In the genomic region with DNA sequence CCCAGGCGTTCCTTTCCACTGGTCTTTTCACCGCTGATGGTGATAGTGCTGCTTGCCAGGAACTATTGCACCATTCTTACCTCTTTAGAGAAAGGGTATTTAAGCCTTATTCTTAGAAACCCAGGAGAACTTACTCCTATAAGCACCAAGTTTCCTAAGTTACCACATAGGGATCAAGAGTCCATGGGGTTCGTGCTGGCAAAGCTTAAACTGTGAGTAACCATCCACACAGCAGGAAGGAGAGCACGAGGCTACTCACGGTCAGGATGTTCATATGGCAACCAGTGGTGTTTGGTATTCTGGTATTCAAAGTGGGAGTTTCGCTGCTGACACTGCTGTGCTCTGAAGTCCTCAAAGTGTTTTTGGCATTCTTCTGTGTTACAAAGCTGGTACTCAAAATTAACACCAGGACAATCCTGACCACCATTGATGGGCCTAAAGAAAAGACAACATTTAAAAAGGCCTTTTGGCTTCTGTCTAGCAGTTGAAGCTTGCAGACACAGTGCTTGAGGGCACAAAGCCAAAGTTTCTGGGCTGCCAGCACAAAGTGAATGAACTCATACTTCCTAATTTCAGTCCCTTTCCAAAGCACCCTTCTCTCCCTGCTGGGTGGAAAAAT, we compare ENCODE assay signal across 1 cellular context.
TF ChIP-seq lines count a peak whose summit lies in the region.

No MANE protein-coding gene starts in this region.

TF ChIP-seq in GM12878, 131 proteins besides CTCF, POLR2A, EP300 and RAD21 (continued from another document):
- TF ChIP-seq ASH2L (IDR thresholded peaks at IDR 0.05; ENCODE audit: borderline replicate concordance, low read depth): no peak
- TF ChIP-seq RFX5 (IDR thresholded peaks at IDR 0.05; ENCODE audit: low read depth, low read length): no peak
- TF ChIP-seq ZZZ3 (IDR thresholded peaks at IDR 0.05; ENCODE audit: control insufficient read depth, insufficient read length, low read depth): no peak
- TF ChIP-seq CBX5 (IDR thresholded peaks at IDR 0.05; ENCODE audit: low read depth): no peak
- TF ChIP-seq, protein P1, sequence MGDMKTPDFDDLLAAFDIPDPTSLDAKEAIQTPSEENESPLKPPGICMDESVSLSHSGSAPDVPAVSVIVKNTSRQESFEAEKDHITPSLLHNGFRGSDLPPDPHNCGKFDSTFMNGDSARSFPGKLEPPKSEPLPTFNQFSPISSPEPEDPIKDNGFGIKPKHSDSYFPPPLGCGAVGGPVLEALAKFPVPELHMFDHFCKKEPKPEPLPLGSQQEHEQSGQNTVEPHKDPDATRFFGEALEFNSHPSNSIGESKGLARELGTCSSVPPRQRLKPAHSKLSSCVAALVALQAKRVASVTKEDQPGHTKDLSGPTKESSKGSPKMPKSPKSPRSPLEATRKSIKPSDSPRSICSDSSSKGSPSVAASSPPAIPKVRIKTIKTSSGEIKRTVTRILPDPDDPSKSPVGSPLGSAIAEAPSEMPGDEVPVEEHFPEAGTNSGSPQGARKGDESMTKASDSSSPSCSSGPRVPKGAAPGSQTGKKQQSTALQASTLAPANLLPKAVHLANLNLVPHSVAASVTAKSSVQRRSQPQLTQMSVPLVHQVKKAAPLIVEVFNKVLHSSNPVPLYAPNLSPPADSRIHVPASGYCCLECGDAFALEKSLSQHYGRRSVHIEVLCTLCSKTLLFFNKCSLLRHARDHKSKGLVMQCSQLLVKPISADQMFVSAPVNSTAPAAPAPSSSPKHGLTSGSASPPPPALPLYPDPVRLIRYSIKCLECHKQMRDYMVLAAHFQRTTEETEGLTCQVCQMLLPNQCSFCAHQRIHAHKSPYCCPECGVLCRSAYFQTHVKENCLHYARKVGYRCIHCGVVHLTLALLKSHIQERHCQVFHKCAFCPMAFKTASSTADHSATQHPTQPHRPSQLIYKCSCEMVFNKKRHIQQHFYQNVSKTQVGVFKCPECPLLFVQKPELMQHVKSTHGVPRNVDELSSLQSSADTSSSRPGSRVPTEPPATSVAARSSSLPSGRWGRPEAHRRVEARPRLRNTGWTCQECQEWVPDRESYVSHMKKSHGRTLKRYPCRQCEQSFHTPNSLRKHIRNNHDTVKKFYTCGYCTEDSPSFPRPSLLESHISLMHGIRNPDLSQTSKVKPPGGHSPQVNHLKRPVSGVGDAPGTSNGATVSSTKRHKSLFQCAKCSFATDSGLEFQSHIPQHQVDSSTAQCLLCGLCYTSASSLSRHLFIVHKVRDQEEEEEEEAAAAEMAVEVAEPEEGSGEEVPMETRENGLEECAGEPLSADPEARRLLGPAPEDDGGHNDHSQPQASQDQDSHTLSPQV (IDR thresholded peaks at IDR 0.05): no peak
- TF ChIP-seq, protein P2, sequence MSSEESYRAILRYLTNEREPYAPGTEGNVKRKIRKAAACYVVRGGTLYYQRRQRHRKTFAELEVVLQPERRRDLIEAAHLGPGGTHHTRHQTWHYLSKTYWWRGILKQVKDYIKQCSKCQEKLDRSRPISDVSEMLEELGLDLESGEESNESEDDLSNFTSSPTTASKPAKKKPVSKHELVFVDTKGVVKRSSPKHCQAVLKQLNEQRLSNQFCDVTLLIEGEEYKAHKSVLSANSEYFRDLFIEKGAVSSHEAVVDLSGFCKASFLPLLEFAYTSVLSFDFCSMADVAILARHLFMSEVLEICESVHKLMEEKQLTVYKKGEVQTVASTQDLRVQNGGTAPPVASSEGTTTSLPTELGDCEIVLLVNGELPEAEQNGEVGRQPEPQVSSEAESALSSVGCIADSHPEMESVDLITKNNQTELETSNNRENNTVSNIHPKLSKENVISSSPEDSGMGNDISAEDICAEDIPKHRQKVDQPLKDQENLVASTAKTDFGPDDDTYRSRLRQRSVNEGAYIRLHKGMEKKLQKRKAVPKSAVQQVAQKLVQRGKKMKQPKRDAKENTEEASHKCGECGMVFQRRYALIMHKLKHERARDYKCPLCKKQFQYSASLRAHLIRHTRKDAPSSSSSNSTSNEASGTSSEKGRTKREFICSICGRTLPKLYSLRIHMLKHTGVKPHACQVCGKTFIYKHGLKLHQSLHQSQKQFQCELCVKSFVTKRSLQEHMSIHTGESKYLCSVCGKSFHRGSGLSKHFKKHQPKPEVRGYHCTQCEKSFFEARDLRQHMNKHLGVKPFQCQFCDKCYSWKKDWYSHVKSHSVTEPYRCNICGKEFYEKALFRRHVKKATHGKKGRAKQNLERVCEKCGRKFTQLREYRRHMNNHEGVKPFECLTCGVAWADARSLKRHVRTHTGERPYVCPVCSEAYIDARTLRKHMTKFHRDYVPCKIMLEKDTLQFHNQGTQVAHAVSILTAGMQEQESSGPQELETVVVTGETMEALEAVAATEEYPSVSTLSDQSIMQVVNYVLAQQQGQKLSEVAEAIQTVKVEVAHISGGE (CRISPR knock-in tag; IDR thresholded peaks at IDR 0.05): no peak
- no peak for TF ChIP-seq RELA (IDR thresholded peaks at IDR 0.05; ENCODE audit: borderline replicate concordance, partially characterized antibody)
- no peak for TF ChIP-seq SMARCA5 (IDR thresholded peaks at IDR 0.05)
- TF ChIP-seq, protein P3, sequence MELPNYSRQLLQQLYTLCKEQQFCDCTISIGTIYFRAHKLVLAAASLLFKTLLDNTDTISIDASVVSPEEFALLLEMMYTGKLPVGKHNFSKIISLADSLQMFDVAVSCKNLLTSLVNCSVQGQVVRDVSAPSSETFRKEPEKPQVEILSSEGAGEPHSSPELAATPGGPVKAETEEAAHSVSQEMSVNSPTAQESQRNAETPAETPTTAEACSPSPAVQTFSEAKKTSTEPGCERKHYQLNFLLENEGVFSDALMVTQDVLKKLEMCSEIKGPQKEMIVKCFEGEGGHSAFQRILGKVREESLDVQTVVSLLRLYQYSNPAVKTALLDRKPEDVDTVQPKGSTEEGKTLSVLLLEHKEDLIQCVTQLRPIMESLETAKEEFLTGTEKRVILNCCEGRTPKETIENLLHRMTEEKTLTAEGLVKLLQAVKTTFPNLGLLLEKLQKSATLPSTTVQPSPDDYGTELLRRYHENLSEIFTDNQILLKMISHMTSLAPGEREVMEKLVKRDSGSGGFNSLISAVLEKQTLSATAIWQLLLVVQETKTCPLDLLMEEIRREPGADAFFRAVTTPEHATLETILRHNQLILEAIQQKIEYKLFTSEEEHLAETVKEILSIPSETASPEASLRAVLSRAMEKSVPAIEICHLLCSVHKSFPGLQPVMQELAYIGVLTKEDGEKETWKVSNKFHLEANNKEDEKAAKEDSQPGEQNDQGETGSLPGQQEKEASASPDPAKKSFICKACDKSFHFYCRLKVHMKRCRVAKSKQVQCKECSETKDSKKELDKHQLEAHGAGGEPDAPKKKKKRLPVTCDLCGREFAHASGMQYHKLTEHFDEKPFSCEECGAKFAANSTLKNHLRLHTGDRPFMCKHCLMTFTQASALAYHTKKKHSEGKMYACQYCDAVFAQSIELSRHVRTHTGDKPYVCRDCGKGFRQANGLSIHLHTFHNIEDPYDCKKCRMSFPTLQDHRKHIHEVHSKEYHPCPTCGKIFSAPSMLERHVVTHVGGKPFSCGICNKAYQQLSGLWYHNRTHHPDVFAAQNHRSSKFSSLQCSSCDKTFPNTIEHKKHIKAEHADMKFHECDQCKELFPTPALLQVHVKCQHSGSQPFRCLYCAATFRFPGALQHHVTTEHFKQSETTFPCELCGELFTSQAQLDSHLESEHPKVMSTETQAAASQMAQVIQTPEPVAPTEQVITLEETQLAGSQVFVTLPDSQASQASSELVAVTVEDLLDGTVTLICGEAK (IDR thresholded peaks at IDR 0.05; ENCODE audit: borderline replicate concordance): no peak
- no peak for TF ChIP-seq ZBED1 (IDR thresholded peaks at IDR 0.05; ENCODE audit: borderline replicate concordance)
TF ChIP-seq in GM12878: peak in this region for 0.
